1 cellular context compared by ENCODE assay signal in the genomic region with DNA sequence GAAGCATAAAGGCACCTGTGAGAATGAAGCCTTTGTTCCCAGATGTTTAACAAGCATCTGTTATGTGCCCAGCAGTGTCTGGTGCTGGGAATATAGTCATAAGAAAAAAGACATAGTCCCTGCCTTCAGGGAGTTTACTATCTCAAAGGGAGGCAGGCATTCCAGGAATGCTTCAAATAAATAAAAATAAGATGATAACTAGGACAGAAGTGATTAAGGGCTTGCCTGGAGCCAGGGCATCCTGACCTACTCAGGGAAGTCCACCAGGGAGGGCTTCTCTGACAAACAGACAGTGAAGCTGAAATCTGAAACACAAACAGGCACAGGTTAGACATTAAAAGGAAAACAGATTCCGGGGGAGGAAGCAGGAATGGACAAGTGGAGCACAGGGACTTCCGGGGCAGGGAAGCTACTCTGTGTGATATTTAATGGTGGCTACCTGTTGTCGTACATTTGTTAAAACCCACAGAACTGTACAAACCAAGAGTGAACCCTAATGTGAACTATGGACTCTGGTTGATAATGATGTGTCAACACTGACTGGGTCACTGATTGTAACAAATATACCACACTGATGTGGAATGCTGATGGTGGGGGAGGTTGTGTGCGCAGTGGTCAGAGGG.
TF ChIP-seq lines count a peak whose summit lies in the region.

No MANE protein-coding gene starts in this region.

TF ChIP-seq in HepG2, 621 proteins besides CTCF, POLR2A, EP300 and RAD21 (continued from another document and continues in another):
- TF ChIP-seq, protein P1, sequence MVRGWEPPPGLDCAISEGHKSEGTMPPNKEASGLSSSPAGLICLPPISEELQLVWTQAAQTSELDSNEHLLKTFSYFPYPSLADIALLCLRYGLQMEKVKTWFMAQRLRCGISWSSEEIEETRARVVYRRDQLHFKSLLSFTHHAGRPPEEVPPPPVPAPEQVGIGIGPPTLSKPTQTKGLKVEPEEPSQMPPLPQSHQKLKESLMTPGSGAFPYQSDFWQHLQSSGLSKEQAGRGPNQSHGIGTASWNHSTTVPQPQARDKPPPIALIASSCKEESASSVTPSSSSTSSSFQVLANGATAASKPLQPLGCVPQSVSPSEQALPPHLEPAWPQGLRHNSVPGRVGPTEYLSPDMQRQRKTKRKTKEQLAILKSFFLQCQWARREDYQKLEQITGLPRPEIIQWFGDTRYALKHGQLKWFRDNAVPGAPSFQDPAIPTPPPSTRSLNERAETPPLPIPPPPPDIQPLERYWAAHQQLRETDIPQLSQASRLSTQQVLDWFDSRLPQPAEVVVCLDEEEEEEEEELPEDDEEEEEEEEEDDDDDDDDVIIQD (CRISPR knock-in tag; IDR thresholded peaks at IDR 0.05; ENCODE audit: low read depth): peak; percentile 67
- TF ChIP-seq ZNF501 (CRISPR knock-in tag; IDR thresholded peaks at IDR 0.05): no peak
- TF ChIP-seq MTF2 (CRISPR knock-in tag; IDR thresholded peaks at IDR 0.05; ENCODE audit: borderline replicate concordance): no peak
- TF ChIP-seq SMARCC2 (IDR thresholded peaks at IDR 0.05): 0 out of 2 replicates have a peak, but pooled peaks have one; percentile 64
- no peak for TF ChIP-seq PHB2 (IDR thresholded peaks at IDR 0.05; ENCODE audit: partially characterized antibody)
- peak; percentile 46; the same call in 1 of the 2 replicates for TF ChIP-seq ZNF350 (CRISPR knock-in tag; IDR thresholded peaks at IDR 0.05; ENCODE audit: borderline replicate concordance, low read depth)
- no peak for TF ChIP-seq HNRNPUL1 (IDR thresholded peaks at IDR 0.05; ENCODE audit: low read depth, low read length)
- TF ChIP-seq RORA (CRISPR knock-in tag; IDR thresholded peaks at IDR 0.05): no peak
- no peak for TF ChIP-seq ZFY (CRISPR knock-in tag; IDR thresholded peaks at IDR 0.05)
- TF ChIP-seq MIER3 (CRISPR knock-in tag; IDR thresholded peaks at IDR 0.05; ENCODE audit: borderline replicate concordance): peak; percentile 63
- no peak for TF ChIP-seq RELA (CRISPR knock-in tag; IDR thresholded peaks at IDR 0.05)
- TF ChIP-seq TEAD3 (CRISPR knock-in tag; optimal IDR thresholded peaks at IDR 0.05; ENCODE audit: borderline replicate concordance): peak; percentile 87
- TF ChIP-seq SETDB1 (CRISPR knock-in tag; IDR thresholded peaks at IDR 0.05; ENCODE audit: borderline replicate concordance): no peak
- TF ChIP-seq ZNF605 (CRISPR knock-in tag; IDR thresholded peaks at IDR 0.05): peak; percentile 54
- TF ChIP-seq EZH2 (conservative IDR thresholded peaks at IDR 0.05; ENCODE audit: low read depth, low read length): no peak
- TF ChIP-seq, protein P2, sequence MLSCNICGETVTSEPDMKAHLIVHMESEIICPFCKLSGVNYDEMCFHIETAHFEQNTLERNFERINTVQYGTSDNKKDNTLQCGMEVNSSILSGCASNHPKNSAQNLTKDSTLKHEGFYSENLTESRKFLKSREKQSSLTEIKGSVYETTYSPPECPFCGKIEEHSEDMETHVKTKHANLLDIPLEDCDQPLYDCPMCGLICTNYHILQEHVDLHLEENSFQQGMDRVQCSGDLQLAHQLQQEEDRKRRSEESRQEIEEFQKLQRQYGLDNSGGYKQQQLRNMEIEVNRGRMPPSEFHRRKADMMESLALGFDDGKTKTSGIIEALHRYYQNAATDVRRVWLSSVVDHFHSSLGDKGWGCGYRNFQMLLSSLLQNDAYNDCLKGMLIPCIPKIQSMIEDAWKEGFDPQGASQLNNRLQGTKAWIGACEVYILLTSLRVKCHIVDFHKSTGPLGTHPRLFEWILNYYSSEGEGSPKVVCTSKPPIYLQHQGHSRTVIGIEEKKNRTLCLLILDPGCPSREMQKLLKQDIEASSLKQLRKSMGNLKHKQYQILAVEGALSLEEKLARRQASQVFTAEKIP (CRISPR knock-in tag; IDR thresholded peaks at IDR 0.05; ENCODE audit: borderline replicate concordance): no peak
- TF ChIP-seq, protein P3, sequence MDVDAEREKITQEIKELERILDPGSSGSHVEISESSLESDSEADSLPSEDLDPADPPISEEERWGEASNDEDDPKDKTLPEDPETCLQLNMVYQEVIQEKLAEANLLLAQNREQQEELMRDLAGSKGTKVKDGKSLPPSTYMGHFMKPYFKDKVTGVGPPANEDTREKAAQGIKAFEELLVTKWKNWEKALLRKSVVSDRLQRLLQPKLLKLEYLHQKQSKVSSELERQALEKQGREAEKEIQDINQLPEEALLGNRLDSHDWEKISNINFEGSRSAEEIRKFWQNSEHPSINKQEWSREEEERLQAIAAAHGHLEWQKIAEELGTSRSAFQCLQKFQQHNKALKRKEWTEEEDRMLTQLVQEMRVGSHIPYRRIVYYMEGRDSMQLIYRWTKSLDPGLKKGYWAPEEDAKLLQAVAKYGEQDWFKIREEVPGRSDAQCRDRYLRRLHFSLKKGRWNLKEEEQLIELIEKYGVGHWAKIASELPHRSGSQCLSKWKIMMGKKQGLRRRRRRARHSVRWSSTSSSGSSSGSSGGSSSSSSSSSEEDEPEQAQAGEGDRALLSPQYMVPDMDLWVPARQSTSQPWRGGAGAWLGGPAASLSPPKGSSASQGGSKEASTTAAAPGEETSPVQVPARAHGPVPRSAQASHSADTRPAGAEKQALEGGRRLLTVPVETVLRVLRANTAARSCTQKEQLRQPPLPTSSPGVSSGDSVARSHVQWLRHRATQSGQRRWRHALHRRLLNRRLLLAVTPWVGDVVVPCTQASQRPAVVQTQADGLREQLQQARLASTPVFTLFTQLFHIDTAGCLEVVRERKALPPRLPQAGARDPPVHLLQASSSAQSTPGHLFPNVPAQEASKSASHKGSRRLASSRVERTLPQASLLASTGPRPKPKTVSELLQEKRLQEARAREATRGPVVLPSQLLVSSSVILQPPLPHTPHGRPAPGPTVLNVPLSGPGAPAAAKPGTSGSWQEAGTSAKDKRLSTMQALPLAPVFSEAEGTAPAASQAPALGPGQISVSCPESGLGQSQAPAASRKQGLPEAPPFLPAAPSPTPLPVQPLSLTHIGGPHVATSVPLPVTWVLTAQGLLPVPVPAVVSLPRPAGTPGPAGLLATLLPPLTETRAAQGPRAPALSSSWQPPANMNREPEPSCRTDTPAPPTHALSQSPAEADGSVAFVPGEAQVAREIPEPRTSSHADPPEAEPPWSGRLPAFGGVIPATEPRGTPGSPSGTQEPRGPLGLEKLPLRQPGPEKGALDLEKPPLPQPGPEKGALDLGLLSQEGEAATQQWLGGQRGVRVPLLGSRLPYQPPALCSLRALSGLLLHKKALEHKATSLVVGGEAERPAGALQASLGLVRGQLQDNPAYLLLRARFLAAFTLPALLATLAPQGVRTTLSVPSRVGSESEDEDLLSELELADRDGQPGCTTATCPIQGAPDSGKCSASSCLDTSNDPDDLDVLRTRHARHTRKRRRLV (CRISPR knock-in tag; IDR thresholded peaks at IDR 0.05): 0 out of 2 replicates have a peak, but pooled peaks have one; percentile 25
- TF ChIP-seq ZBTB21 (CRISPR knock-in tag; IDR thresholded peaks at IDR 0.05): peak; percentile 68; the same call in 1 of the 2 replicates
- 0 out of 2 replicates have a peak, but pooled peaks have one; percentile 12 for TF ChIP-seq KLF12 (CRISPR knock-in tag; IDR thresholded peaks at IDR 0.05; ENCODE audit: borderline replicate concordance)
- no peak for TF ChIP-seq MYNN (CRISPR knock-in tag; IDR thresholded peaks at IDR 0.05; ENCODE audit: low read depth)
- 0 out of 2 replicates have a peak, but pooled peaks have one; percentile 55 for TF ChIP-seq AHR (CRISPR knock-in tag; IDR thresholded peaks at IDR 0.05)
- no peak for TF ChIP-seq FOXC1 (CRISPR knock-in tag; IDR thresholded peaks at IDR 0.05; ENCODE audit: borderline replicate concordance)
- no peak for TF ChIP-seq ZNF230 (CRISPR knock-in tag; IDR thresholded peaks at IDR 0.05)
- no peak; the same call in 1 of the 2 replicates for TF ChIP-seq MEIS1 (CRISPR knock-in tag; IDR thresholded peaks at IDR 0.05; ENCODE audit: borderline replicate concordance)
- TF ChIP-seq, protein P4, sequence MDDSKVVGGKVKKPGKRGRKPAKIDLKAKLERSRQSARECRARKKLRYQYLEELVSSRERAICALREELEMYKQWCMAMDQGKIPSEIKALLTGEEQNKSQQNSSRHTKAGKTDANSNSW (CRISPR knock-in tag; IDR thresholded peaks at IDR 0.05; ENCODE audit: borderline replicate concordance): no peak
- no peak for TF ChIP-seq NFE2L2 (IDR thresholded peaks at IDR 0.05; ENCODE audit: low read length)
- TF ChIP-seq ZNF530 (CRISPR knock-in tag; IDR thresholded peaks at IDR 0.05; ENCODE audit: low read depth): no peak
- TF ChIP-seq, protein P5, sequence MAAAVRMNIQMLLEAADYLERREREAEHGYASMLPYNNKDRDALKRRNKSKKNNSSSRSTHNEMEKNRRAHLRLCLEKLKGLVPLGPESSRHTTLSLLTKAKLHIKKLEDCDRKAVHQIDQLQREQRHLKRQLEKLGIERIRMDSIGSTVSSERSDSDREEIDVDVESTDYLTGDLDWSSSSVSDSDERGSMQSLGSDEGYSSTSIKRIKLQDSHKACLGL (CRISPR knock-in tag; IDR thresholded peaks at IDR 0.05): no peak
- peak; percentile 45; the same call in 1 of the 2 replicates for TF ChIP-seq HHEX (CRISPR knock-in tag; IDR thresholded peaks at IDR 0.05)
- TF ChIP-seq, protein P6, sequence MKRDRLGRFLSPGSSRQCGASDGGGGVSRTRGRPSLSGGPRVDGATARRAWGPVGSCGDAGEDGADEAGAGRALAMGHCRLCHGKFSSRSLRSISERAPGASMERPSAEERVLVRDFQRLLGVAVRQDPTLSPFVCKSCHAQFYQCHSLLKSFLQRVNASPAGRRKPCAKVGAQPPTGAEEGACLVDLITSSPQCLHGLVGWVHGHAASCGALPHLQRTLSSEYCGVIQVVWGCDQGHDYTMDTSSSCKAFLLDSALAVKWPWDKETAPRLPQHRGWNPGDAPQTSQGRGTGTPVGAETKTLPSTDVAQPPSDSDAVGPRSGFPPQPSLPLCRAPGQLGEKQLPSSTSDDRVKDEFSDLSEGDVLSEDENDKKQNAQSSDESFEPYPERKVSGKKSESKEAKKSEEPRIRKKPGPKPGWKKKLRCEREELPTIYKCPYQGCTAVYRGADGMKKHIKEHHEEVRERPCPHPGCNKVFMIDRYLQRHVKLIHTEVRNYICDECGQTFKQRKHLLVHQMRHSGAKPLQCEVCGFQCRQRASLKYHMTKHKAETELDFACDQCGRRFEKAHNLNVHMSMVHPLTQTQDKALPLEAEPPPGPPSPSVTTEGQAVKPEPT (CRISPR knock-in tag; IDR thresholded peaks at IDR 0.05; ENCODE audit: low read depth): no peak
- TF ChIP-seq HMG20A (CRISPR knock-in tag; IDR thresholded peaks at IDR 0.05; ENCODE audit: borderline replicate concordance): peak; percentile 89
- peak; percentile 95 for TF ChIP-seq GATAD2A (CRISPR knock-in tag; IDR thresholded peaks at IDR 0.05)
- no peak for TF ChIP-seq SCMH1 (CRISPR knock-in tag; IDR thresholded peaks at IDR 0.05; ENCODE audit: borderline replicate concordance)
- TF ChIP-seq ELF3 (CRISPR knock-in tag; IDR thresholded peaks at IDR 0.05): peak; percentile 96
- no peak for TF ChIP-seq XBP1 (CRISPR knock-in tag; IDR thresholded peaks at IDR 0.05)
- TF ChIP-seq ZNF496 (CRISPR knock-in tag; IDR thresholded peaks at IDR 0.05; ENCODE audit: insufficient replicate concordance): no peak
- TF ChIP-seq, protein P7, sequence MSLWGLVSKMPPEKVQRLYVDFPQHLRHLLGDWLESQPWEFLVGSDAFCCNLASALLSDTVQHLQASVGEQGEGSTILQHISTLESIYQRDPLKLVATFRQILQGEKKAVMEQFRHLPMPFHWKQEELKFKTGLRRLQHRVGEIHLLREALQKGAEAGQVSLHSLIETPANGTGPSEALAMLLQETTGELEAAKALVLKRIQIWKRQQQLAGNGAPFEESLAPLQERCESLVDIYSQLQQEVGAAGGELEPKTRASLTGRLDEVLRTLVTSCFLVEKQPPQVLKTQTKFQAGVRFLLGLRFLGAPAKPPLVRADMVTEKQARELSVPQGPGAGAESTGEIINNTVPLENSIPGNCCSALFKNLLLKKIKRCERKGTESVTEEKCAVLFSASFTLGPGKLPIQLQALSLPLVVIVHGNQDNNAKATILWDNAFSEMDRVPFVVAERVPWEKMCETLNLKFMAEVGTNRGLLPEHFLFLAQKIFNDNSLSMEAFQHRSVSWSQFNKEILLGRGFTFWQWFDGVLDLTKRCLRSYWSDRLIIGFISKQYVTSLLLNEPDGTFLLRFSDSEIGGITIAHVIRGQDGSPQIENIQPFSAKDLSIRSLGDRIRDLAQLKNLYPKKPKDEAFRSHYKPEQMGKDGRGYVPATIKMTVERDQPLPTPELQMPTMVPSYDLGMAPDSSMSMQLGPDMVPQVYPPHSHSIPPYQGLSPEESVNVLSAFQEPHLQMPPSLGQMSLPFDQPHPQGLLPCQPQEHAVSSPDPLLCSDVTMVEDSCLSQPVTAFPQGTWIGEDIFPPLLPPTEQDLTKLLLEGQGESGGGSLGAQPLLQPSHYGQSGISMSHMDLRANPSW (CRISPR knock-in tag; IDR thresholded peaks at IDR 0.05; ENCODE audit: borderline replicate concordance): no peak
- peak; percentile 83; the same call in 1 of the 2 replicates for TF ChIP-seq ZNF614 (CRISPR knock-in tag; IDR thresholded peaks at IDR 0.05; ENCODE audit: borderline replicate concordance)
- peak; percentile 72; the same call in 1 of the 2 replicates for TF ChIP-seq ZNF335 (CRISPR knock-in tag; IDR thresholded peaks at IDR 0.05)
- TF ChIP-seq YEATS4 (CRISPR knock-in tag; IDR thresholded peaks at IDR 0.05; ENCODE audit: borderline replicate concordance): peak; percentile 42; the same call in 1 of the 2 replicates
- TF ChIP-seq POLR2AphosphoS5 (IDR thresholded peaks at IDR 0.05; ENCODE audit: low read depth, low read length): peak; percentile 31; the same call in 1 of the 2 replicates
- no peak for TF ChIP-seq ZNF207 (IDR thresholded peaks at IDR 0.05; ENCODE audit: borderline replicate concordance)
- 0 out of 2 replicates have a peak, but pooled peaks have one; percentile 46 for TF ChIP-seq SMYD3 (CRISPR knock-in tag; IDR thresholded peaks at IDR 0.05)
- 0 out of 2 replicates have a peak, but pooled peaks have one; percentile 49 for TF ChIP-seq NCOA1 (CRISPR knock-in tag; IDR thresholded peaks at IDR 0.05)
- TF ChIP-seq, protein P8, sequence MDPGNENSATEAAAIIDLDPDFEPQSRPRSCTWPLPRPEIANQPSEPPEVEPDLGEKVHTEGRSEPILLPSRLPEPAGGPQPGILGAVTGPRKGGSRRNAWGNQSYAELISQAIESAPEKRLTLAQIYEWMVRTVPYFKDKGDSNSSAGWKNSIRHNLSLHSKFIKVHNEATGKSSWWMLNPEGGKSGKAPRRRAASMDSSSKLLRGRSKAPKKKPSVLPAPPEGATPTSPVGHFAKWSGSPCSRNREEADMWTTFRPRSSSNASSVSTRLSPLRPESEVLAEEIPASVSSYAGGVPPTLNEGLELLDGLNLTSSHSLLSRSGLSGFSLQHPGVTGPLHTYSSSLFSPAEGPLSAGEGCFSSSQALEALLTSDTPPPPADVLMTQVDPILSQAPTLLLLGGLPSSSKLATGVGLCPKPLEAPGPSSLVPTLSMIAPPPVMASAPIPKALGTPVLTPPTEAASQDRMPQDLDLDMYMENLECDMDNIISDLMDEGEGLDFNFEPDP (CRISPR knock-in tag; conservative IDR thresholded peaks at IDR 0.05): no peak
- peak; percentile 87; the same call in 1 of the 2 replicates for TF ChIP-seq DPF2 (CRISPR knock-in tag; IDR thresholded peaks at IDR 0.05; ENCODE audit: borderline replicate concordance, low read depth)
- no peak for TF ChIP-seq MTF1 (CRISPR knock-in tag; IDR thresholded peaks at IDR 0.05)
- TF ChIP-seq RFX1 (IDR thresholded peaks at IDR 0.05): no peak
- TF ChIP-seq NCOA5 (CRISPR knock-in tag; IDR thresholded peaks at IDR 0.05): no peak
- TF ChIP-seq KAT7 (CRISPR knock-in tag; IDR thresholded peaks at IDR 0.05; ENCODE audit: borderline replicate concordance): no peak
- no peak for TF ChIP-seq ZNF883 (CRISPR knock-in tag; IDR thresholded peaks at IDR 0.05; ENCODE audit: not compliant biosample characterization)
- peak; percentile 77 for TF ChIP-seq ZMYM4 (CRISPR knock-in tag; IDR thresholded peaks at IDR 0.05)
- TF ChIP-seq JUND (CRISPR knock-in tag; IDR thresholded peaks at IDR 0.05): peak; percentile 58; the same call in 1 of the 2 replicates
- TF ChIP-seq ATF7-NPFF (CRISPR knock-in tag; IDR thresholded peaks at IDR 0.05; ENCODE audit: low read depth): no peak
